Comparison of ENCODE assay signal across 15 cellular contexts in the genomic region with DNA sequence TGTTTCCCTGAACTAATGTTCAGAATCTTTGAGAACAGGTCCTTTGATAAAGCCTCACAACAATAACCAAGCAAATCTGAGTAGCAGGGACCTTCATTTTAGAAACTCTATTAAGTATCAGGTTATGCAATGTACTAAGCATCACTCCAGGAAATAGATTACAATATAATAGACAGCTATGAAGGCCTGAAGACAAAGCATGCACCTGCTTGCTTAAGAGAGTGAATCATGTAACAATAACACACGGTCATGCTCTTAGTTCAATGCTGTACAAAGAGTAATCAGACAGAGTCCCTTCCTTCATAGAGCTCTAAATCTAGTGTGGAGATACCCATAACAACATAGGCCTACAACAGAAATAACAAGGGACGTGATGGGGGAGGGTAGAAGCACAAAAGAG. TPM values are rescaled to one million over a fixed set of nuclear protein-coding genes. Genes with fewer than 3 reads are reported as not detected.
A peak's percentile ranks its signal among the peaks of the same experiment; 100 is the strongest.
DNase-seq lines count a peak whose midpoint lies in the region; ATAC-seq, FAIRE-seq and TF ChIP-seq lines count a peak whose summit lies in the region.
"Had no signal": no experiment of that assay in that cellular context is flagged by ENCODE, and none has a peak within 500 bp of the region (broad histone marks: within the 10 kb centered on the region; RNA-seq: fewer than 3 reads in every experiment).

No MANE protein-coding gene starts in this region.

- H3K4me1 ChIP-seq in Panc1 (ENCODE audit: control insufficient read depth, insufficient read depth, low read length) (0 out of 2 replicates have a peak, but pooled peaks cover 2% of the 10 kb centered on the region), kidney (ENCODE audit: control insufficient read depth in 1 of 2, insufficient read depth in 1 of 2, low read depth in 1 of 2, low read length in 2 of 2) (no peaks in the 10 kb centered on the region)
- H3K4me1 ChIP-seq: psoas muscle had no signal

- CTCF ChIA-PET in Panc1 (lab: Charles Lee): no interaction called here

- no peaks in the 10 kb centered on the region for H3K36me3 ChIP-seq in Panc1 (ENCODE audit: control insufficient read depth, insufficient read depth, low read length)
- no peaks in the 10 kb centered on the region for H3K36me3 ChIP-seq in kidney (ENCODE audit: control insufficient read depth in 1 of 2, insufficient read depth in 2 of 2, low read length in 2 of 2)

- intact Hi-C loops in Panc1 (cut with micrococcal nuclease; ENCODE audit: unreplicated experiment): no loop called here
- intact Hi-C loops in kidney (cut with DNase I): no loop called here

- FAIRE-seq in kidney (lab: Jason Lieb, UNC): no peak
- FAIRE-seq: K562 had no signal

- BruUV-seq in Panc1 (replicated peaks; lab: Mats Ljungman, UMichigan): no TSS peak

- no peak for TF ChIP-seq CTCF in Panc1 (IDR thresholded peaks at IDR 0.05)
- TF ChIP-seq CTCF in kidney (IDR thresholded peaks at IDR 0.05; ENCODE audit: borderline replicate concordance, extremely low read depth, insufficient read depth): no peak

- peak; percentile 64 for DNase-seq in Caki2 (ENCODE audit: low read depth)
- peak; percentile 58 for DNase-seq in NCI-H146 (lab: John Stamatoyannopoulos, UW)
- no peak for DNase-seq in Panc1 (ENCODE audit: low read depth, low spot score)
- peak; percentile 22 for DNase-seq in iris pigment epithelial cell (ENCODE audit: low read depth)
- DNase-seq in NCI-H187 treated with DMSO at 0.1 percent for 48 hours (lab: John Stamatoyannopoulos, UW): no peak
- DNase-seq in kidney: no peak
- no peak for DNase-seq in cerebellar nuclear complex (lab: John Stamatoyannopoulos, UW)
- DNase-seq: activated CD4-positive, alpha-beta T cell treated with anti-CD3 and anti-CD28 coated beads, Interleukin-2, amount 50 U/mL, for 48 hours; effector CD8-positive, alpha-beta T cell; NCI-H446 treated with DMSO at 0.1 percent for 48 hours; psoas muscle; SHP77 treated with DMSO at 0.1 percent for 48 hours; trophoblast cell had no signal

- no peak overlapping the region for H3K9ac ChIP-seq in kidney (ENCODE audit: low read length in 2 of 2)

- H3K4me3 ChIP-seq in Panc1 (ENCODE audit: low read depth in 2 of 2, low read length in 2 of 2) (no peak overlapping the region), kidney (ENCODE audit: low read length in 2 of 2) (no peak overlapping the region)
- H3K4me3 ChIP-seq: K562, psoas muscle had no signal

- no peaks in the 10 kb centered on the region for H3K9me3 ChIP-seq in Panc1 (ENCODE audit: control insufficient read depth, insufficient read depth, low read depth, low read length)
- H3K9me3 ChIP-seq in kidney (ENCODE audit: control insufficient read depth in 1 of 2, low read length in 2 of 2): no peaks in the 10 kb centered on the region
- H3K9me3 ChIP-seq: psoas muscle had no signal

- in situ Hi-C loops in Caki2 (cut with HindIII; ENCODE audit: low pct_unique_long_range_greater_than_20kb, low sequenced_read_pairs): no loop called here
- in situ Hi-C loops in Panc1 (cut with HindIII; ENCODE audit: low pct_unique_long_range_greater_than_20kb, low sequenced_read_pairs): no loop called here

- 0 out of 2 replicates have a peak, but pooled peaks have one; percentile 53 for ATAC-seq in Panc1
- ATAC-seq in HG03442 (IDR thresholded peaks at IDR 0.05; ENCODE audit: unreplicated experiment): no peak
- ATAC-seq: psoas muscle had no signal

- no peaks in the 10 kb centered on the region for H3K27me3 ChIP-seq in Panc1 (ENCODE audit: control insufficient read depth, insufficient read depth, low read length)

- H3K27ac ChIP-seq in Panc1 (ENCODE audit: low read length) (no peak overlapping the region), kidney (ENCODE audit: low read depth in 2 of 2, low read length in 2 of 2) (no peak overlapping the region)
- H3K27ac ChIP-seq: psoas muscle had no signal

- POLR2A ChIA-PET in Panc1 (lab: Charles Lee): interaction anchor here (0.6 kb wide), 1 partner anchor 104 kb away, joined by 3 read pairs; no protein-coding TSS in a partner anchor

RNA-seq across cellular contexts. Expression of a gene that starts 8.1 kb away (rescaled TPM):
- 96.6 and 107 TPM in 2 replicates for total RNA-seq in Caki2 (2014; rRNA removed; shearing (Covaris generic); ENCODE audit: low replicate concordance)
- total RNA-seq in Panc1 (2021; ENCODE audit: unreplicated experiment) (85.1 TPM), kidney (92.1 TPM)
- polyA plus RNA-seq in Panc1 (2012; ENCODE audit: insufficient read length): 43.4 TPM
- 55.8 TPM for polyA plus RNA-seq in kidney (ENCODE audit: insufficient read depth, low read depth, low replicate concordance)

RNA-seq across cellular contexts. Expression of a gene that starts 11.6 kb away (rescaled TPM):
- total RNA-seq in Caki2 (2014; rRNA removed; shearing (Covaris generic); ENCODE audit: low replicate concordance): 16.6 and 40.5 TPM in 2 replicates
- total RNA-seq in Panc1 (2021; ENCODE audit: unreplicated experiment): 31.6 TPM
- polyA plus RNA-seq in Panc1 (2012; ENCODE audit: insufficient read length): 5.7 TPM
- total RNA-seq in kidney: 2.5 TPM
- polyA plus RNA-seq in kidney (ENCODE audit: insufficient read depth, low read depth, low replicate concordance): 0.28 TPM

Comparison
In these comparisons a context has a peak if more than half of its experiments do, and no peak if none do; other contexts are left out.
1. DNase-seq: peak in Caki2 (single experiment), NCI-H146 (single experiment) and iris pigment epithelial cell (single experiment); none in Panc1 (single experiment), NCI-H187 treated with DMSO at 0.1 percent for 48 hours (single experiment), kidney (single experiment) and cerebellar nuclear complex (0 of 2).